ENCODE assay signal across 27 cellular contexts in genomic region chr9:100090880-100091279, GRCh38.
"Had no signal": no experiment of that assay in that cellular context is flagged by ENCODE, and none has a peak within 500 bp of the region (broad histone marks: within the 10 kb centered on the region; RNA-seq: fewer than 3 reads in every experiment).

No MANE protein-coding gene starts in this region.

- H3K36me3 ChIP-seq: left ventricle myocardium inferior, neural progenitor cell, neutrophil, right atrium auricular region, right lobe of liver, tibial nerve, uterus had no signal

- DNase-seq: islet precursor cell; left ventricle myocardium inferior; mesendoderm; naive B cell; natural killer cell; nephron progenitor cell; occipital lobe; right lobe of liver; stimulated activated CD4-positive, alpha-beta T cell treated with anti-CD3 and anti-CD28 coated beads, Interleukin-1b, Interleukin-23, amount 100 ng/mL, for 48 hours; stimulated activated CD4-positive, alpha-beta T cell treated with anti-CD3 and anti-CD28 coated beads, Interleukin-2, amount 100 ng/mL, for 48 hours; stimulated activated CD4-positive, alpha-beta T cell treated with anti-CD3 and anti-CD28 coated beads, Interleukin-4, amount 100 ng/mL, for 4 hours; stimulated activated CD8-positive, alpha-beta memory T cell treated with anti-CD3 and anti-CD28 coated beads, Interleukin-4, amount 100 ng/mL, for 48 hours; stimulated activated naive CD4-positive, alpha-beta T cell treated with Interleukin-2 at 50 U/mL for 16 hours; stimulated activated naive CD8-positive, alpha-beta T cell treated with anti-CD3 and anti-CD28 coated beads, Interleukin-15, amount 100 ng/mL, for 72 hours; substantia nigra; uterus had no signal

- H3K4me3 Mint-ChIP-seq: mesothelial cell of epicardium; natural killer cell; nephron progenitor cell; neural progenitor cell; stimulated activated memory B cell treated with anti-CD40 and anti-IgM and Interleukin-4, amounts not matched to agents 10 μg/mL and 1 μg/mL and 100 μg/mL, for 72 hours; stimulated activated naive CD8-positive, alpha-beta T cell treated with anti-CD3 and anti-CD28 coated beads, Interleukin-15, amount 100 ng/mL, for 72 hours; type B pancreatic cell had no signal

- H3K9ac ChIP-seq: neural progenitor cell, parathyroid adenoma had no signal

- H3K9me3 ChIP-seq: left ventricle myocardium inferior, neutrophil, right atrium auricular region, right lobe of liver, tibial nerve, uterus had no signal

- H3K4me1 ChIP-seq: neural progenitor cell, uterus had no signal

- H3K27ac ChIP-seq: left ventricle myocardium inferior, neural progenitor cell, neutrophil, parathyroid adenoma, right atrium auricular region, right lobe of liver, tibial nerve, uterus had no signal

- H3K4me2 ChIP-seq: neural progenitor cell, smooth muscle cell had no signal

- H3K9me3 Mint-ChIP-seq: mesothelial cell of epicardium; naive B cell; natural killer cell; nephron progenitor cell; neural progenitor cell; stimulated activated memory B cell treated with anti-CD40 and anti-IgM and Interleukin-4, amounts not matched to agents 10 μg/mL and 1 μg/mL and 100 μg/mL, for 72 hours; stimulated activated naive CD8-positive, alpha-beta T cell treated with anti-CD3 and anti-CD28 coated beads, Interleukin-15, amount 100 ng/mL, for 72 hours; type B pancreatic cell had no signal

- H3K27me3 ChIP-seq: neural progenitor cell, neutrophil, right atrium auricular region, right lobe of liver, tibial nerve, uterus had no signal

- H3K27ac Mint-ChIP-seq: mesothelial cell of epicardium; natural killer cell; nephron progenitor cell; neural progenitor cell; progenitor cell of endocrine pancreas; stimulated activated memory B cell treated with anti-CD40 and anti-IgM and Interleukin-4, amounts not matched to agents 10 μg/mL and 1 μg/mL and 100 μg/mL, for 72 hours; stimulated activated naive CD8-positive, alpha-beta T cell treated with anti-CD3 and anti-CD28 coated beads, Interleukin-15, amount 100 ng/mL, for 72 hours; type B pancreatic cell had no signal

- H3K4me1 Mint-ChIP-seq: neural progenitor cell had no signal

- H3K27me3 Mint-ChIP-seq: naive B cell; progenitor cell of endocrine pancreas; stimulated activated memory B cell treated with anti-CD40 and anti-IgM and Interleukin-4, amounts not matched to agents 10 μg/mL and 1 μg/mL and 100 μg/mL, for 72 hours; stimulated activated naive CD8-positive, alpha-beta T cell treated with anti-CD3 and anti-CD28 coated beads, Interleukin-15, amount 100 ng/mL, for 72 hours; type B pancreatic cell had no signal

- H3K4me3 ChIP-seq: left ventricle myocardium inferior, lung, neural progenitor cell, right atrium auricular region, right lobe of liver, smooth muscle cell, tibial nerve, uterus had no signal

- H3K36me3 Mint-ChIP-seq: mesothelial cell of epicardium, naive B cell, natural killer cell, neural progenitor cell, type B pancreatic cell had no signal

- H2AFZ ChIP-seq: neural progenitor cell, parathyroid adenoma had no signal
